In the genomic region with DNA sequence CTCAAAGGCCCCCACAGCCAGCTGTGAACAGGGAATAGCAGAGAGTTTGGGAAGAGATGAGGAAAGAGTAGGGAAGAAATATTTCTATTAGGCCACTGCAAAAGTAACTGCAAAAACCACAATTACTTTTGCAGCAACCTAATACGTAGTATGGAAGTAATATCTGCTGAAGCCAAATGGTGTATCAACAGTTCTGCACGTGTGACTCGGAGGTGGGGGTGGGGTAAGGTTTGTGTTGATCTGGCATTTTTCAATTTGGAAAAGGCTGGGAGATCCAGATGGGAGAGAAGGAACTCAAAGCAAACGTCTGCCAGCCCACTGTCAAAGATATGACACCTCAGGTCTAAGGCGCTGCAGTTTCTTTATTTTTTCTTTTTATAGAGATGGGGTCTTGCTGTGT, we compare ENCODE assay signal across 1 cellular context.
TF ChIP-seq lines count a peak whose summit lies in the region.

No MANE protein-coding gene starts in this region.

TF ChIP-seq in K562, 482 proteins besides CTCF, POLR2A, EP300 and RAD21:
- TF ChIP-seq MYNN (IDR thresholded peaks at IDR 0.05) (no peak), MYNN (CRISPR knock-in tag; IDR thresholded peaks at IDR 0.05) (no peak), HIVEP1 (CRISPR knock-in tag; IDR thresholded peaks at IDR 0.05) (no peak), POLR2B (IDR thresholded peaks at IDR 0.05; ENCODE audit: low read depth, partially characterized antibody) (no peak), CBFA2T3 (IDR thresholded peaks at IDR 0.05) (peak; percentile 56), C11orf30 (IDR thresholded peaks at IDR 0.05; ENCODE audit: low read depth) (peak; percentile 57), STAT5A (IDR thresholded peaks at IDR 0.05; ENCODE audit: borderline replicate concordance, low read length) (no peak), BHLHE40 (IDR thresholded peaks at IDR 0.05; ENCODE audit: low read length) (peak; percentile 77), ZNF830 (CRISPR knock-in tag; IDR thresholded peaks at IDR 0.05) (no peak), MAFF (IDR thresholded peaks at IDR 0.05; ENCODE audit: low read length) (peak; percentile 24; the same call in 1 of the 2 replicates), ZNF316 (IDR thresholded peaks at IDR 0.05) (peak; percentile 83)
- TF ChIP-seq, protein P1, sequence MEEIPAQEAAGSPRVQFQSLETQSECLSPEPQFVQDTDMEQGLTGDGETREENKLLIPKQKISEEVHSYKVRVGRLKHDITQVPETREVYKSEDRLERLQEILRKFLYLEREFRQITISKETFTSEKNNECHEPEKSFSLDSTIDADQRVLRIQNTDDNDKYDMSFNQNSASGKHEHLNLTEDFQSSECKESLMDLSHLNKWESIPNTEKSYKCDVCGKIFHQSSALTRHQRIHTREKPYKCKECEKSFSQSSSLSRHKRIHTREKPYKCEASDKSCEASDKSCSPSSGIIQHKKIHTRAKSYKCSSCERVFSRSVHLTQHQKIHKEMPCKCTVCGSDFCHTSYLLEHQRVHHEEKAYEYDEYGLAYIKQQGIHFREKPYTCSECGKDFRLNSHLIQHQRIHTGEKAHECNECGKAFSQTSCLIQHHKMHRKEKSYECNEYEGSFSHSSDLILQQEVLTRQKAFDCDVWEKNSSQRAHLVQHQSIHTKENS (CRISPR knock-in tag; IDR thresholded peaks at IDR 0.05) = no peak
